Comparison of ENCODE assay signal across 8 cellular contexts in the genomic region with DNA sequence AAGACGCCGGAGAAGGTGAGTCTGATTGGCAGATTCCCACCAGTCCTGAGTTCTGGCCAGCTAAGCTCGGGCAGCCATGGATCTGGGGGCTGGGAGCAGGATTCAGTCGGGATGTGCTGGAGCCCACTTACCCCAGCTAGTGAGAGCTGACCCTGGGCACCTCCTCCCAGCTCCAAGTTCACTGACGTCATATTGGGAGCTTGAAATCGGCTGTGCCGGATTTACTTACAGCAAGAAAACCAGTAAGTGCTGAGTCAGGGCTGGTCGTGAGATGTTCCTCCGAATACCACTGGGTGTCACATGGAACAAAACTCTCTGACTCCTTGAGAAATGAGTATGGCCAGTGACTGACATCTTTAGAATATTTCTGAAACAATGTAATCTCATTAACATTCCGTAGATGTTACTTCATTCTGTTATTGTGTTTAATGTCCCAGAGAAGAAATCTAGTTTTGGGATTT.
A peak's percentile ranks its signal among the peaks of the same experiment; 100 is the strongest.
DNase-seq lines count a peak whose midpoint lies in the region; ATAC-seq, FAIRE-seq and TF ChIP-seq lines count a peak whose summit lies in the region.

No MANE protein-coding gene starts in this region.

- H3K36me3 Mint-ChIP-seq in activated CD4-positive, alpha-beta memory T cell treated with anti-CD3 and anti-CD28 coated beads for 36 hours = no peaks in the 10 kb centered on the region

- DNase-seq in NOMO-1 (lab: John Stamatoyannopoulos, UW; ENCODE audit: unreplicated experiment in 2 of 2) (peak; percentile 15 to 69), NOMO-1 treated with dmso at 0.1 percent for 144 hours (lab: John Stamatoyannopoulos, UW; ENCODE audit: unreplicated experiment) (no peak), SW480 (ENCODE audit: low spot score) (peak; percentile 55), right atrium auricular region (ENCODE audit: low spot score) (peak; percentile 80), small intestine (peak; percentile 20)
- no peak for DNase-seq in activated CD4-positive, alpha-beta memory T cell treated with anti-CD3 and anti-CD28 coated beads for 36 hours
- DNase-seq in stimulated activated CD4-positive, alpha-beta T cell treated with anti-CD3 and anti-CD28 coated beads, Interleukin-4, amount 100 ng/mL, for 4 hours = no peak

- no peak overlapping the region for H3K27ac Mint-ChIP-seq in activated CD4-positive, alpha-beta memory T cell treated with anti-CD3 and anti-CD28 coated beads for 36 hours

- H3K27ac ChIP-seq in right atrium auricular region (peak overlapping the region in 1 of 2 donors; percentile 29), small intestine (ENCODE audit: low read depth in 1 of 2, low read length in 1 of 2) (no peak overlapping the region)

- H3K4me3 ChIP-seq in right atrium auricular region (no peak overlapping the region), small intestine (ENCODE audit: low read depth in 1 of 2, low read length in 2 of 2) (no peak overlapping the region)

- WGBS in small intestine, 3 donors = 32 to 47% (median 39%) methylated on average over 10 of the region's 10 CpGs

- peak in 1 of 2 donors; percentile 52 for TF ChIP-seq CTCF in right atrium auricular region (IDR thresholded peaks at IDR 0.05)

- H3K9me3 ChIP-seq in right atrium auricular region (no peaks in the 10 kb centered on the region), small intestine (ENCODE audit: control insufficient read depth, low read depth) (no peaks in the 10 kb centered on the region)

- H3K4me3 Mint-ChIP-seq in activated CD4-positive, alpha-beta memory T cell treated with anti-CD3 and anti-CD28 coated beads for 36 hours = no peak overlapping the region

- no peak for ATAC-seq in HG02885 (IDR thresholded peaks at IDR 0.05; ENCODE audit: poor library complexity, unreplicated experiment)

- CTCF ChIA-PET in activated CD4-positive, alpha-beta memory T cell treated with anti-CD3 and anti-CD28 coated beads for 36 hours (lab: Charles Lee) = no interaction called here

- peaks cover 20% of the 10 kb centered on the region for H3K27me3 Mint-ChIP-seq in activated CD4-positive, alpha-beta memory T cell treated with anti-CD3 and anti-CD28 coated beads for 36 hours

- POLR2A ChIA-PET in activated CD4-positive, alpha-beta memory T cell treated with anti-CD3 and anti-CD28 coated beads for 36 hours (lab: Charles Lee) = no interaction called here

- no peaks in the 10 kb centered on the region for H3K36me3 ChIP-seq in right atrium auricular region
- H3K36me3 ChIP-seq in small intestine (ENCODE audit: control insufficient read depth in 2 of 2, insufficient read depth in 2 of 2, low read length in 2 of 2) = no peaks in the 10 kb centered on the region

- no peaks in the 10 kb centered on the region for H3K27me3 ChIP-seq in right atrium auricular region
- H3K27me3 ChIP-seq in small intestine (ENCODE audit: control insufficient read depth in 2 of 2, insufficient read depth in 2 of 2, low read length in 2 of 2) = no peaks in the 10 kb centered on the region

- intact Hi-C loops in activated CD4-positive, alpha-beta memory T cell treated with anti-CD3 and anti-CD28 coated beads for 36 hours (cut with micrococcal nuclease) = no loop called here

- peaks cover 4% of the 10 kb centered on the region for H3K4me1 Mint-ChIP-seq in activated CD4-positive, alpha-beta memory T cell treated with anti-CD3 and anti-CD28 coated beads for 36 hours (ENCODE audit: low read depth)

- FAIRE-seq in small intestine (lab: Jason Lieb, UNC) = no peak

- no peaks in the 10 kb centered on the region for H3K4me1 ChIP-seq in right atrium auricular region
- no peaks in the 10 kb centered on the region for H3K4me1 ChIP-seq in small intestine (ENCODE audit: control insufficient read depth in 2 of 2, insufficient read depth in 1 of 2, low read depth in 1 of 2, low read length in 1 of 2)

- no peaks in the 10 kb centered on the region for H3K9me3 Mint-ChIP-seq in activated CD4-positive, alpha-beta memory T cell treated with anti-CD3 and anti-CD28 coated beads for 36 hours

Comparison
In these comparisons a context has a peak if more than half of its experiments do, and no peak if none do; other contexts are left out.
1. DNase-seq: peak in NOMO-1 (2 of 2), SW480 (single experiment), right atrium auricular region (single experiment) and small intestine (single experiment); none in NOMO-1 treated with dmso at 0.1 percent for 144 hours (single experiment), activated CD4-positive, alpha-beta memory T cell treated with anti-CD3 and anti-CD28 coated beads for 36 hours (single experiment) and stimulated activated CD4-positive, alpha-beta T cell treated with anti-CD3 and anti-CD28 coated beads, Interleukin-4, amount 100 ng/mL, for 4 hours (0 of 2).